ENCODE assay signal across 17 cellular contexts in the genomic region with DNA sequence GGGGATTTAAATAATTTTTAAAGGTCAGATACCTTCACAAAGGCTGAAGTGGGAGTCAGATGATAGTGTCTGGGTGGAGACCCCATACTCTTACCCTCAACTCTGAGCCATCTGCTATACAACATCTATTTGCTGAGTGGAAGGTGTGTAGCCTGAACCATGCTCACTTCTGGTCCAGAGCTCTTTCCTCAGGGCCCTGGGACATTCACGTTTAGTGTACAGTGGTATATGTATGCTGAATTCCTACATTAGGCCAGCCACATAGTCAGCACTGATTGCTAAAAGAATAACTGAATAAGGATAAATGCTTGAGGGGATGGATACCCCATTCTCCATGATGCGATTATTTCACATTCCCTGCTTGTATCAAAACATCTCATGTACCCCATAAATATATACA.
DNase-seq lines count a peak whose midpoint lies in the region; ATAC-seq and TF ChIP-seq lines count a peak whose summit lies in the region.
"Had no signal": no experiment of that assay in that cellular context is flagged by ENCODE, and none has a peak within 500 bp of the region (broad histone marks: within the 10 kb centered on the region; RNA-seq: fewer than 3 reads in every experiment).

No MANE protein-coding gene starts in this region.

- H3K4me1 Mint-ChIP-seq in osteocyte (ENCODE audit: unreplicated experiment): no peaks in the 10 kb centered on the region
- H3K4me1 Mint-ChIP-seq: CD14-positive monocyte; CD4-positive, alpha-beta memory T cell; CD4-positive, CD25-positive, alpha-beta regulatory T cell; CD8-positive, alpha-beta memory T cell had no signal

- no peak overlapping the region for H3K27ac Mint-ChIP-seq in osteocyte (ENCODE audit: unreplicated experiment)
- H3K27ac Mint-ChIP-seq: CD14-positive monocyte; CD4-positive, alpha-beta memory T cell; CD4-positive, CD25-positive, alpha-beta regulatory T cell; CD8-positive, alpha-beta memory T cell had no signal

- no peak overlapping the region for H3K27ac ChIP-seq in HEK293 (ENCODE audit: extremely low read depth, low read depth, low read length)
- H3K27ac ChIP-seq: BLaER1 had no signal

- no peaks in the 10 kb centered on the region for H3K9me3 ChIP-seq in HEK293 (ENCODE audit: control insufficient read depth, insufficient read depth, low read depth, low read length)

- no peaks in the 10 kb centered on the region for H3K36me3 ChIP-seq in HEK293 (ENCODE audit: control insufficient read depth in 2 of 2, insufficient read depth in 1 of 2, low read length in 2 of 2)
- H3K36me3 ChIP-seq: BLaER1 had no signal

- peak; percentile 6 for DNase-seq in islet precursor cell
- DNase-seq in osteocyte (ENCODE audit: extremely low spot score, unreplicated experiment): peak; percentile 21
- DNase-seq in NCI-H345 (lab: John Stamatoyannopoulos, UW): no peak
- DNase-seq in kidney tubule cell (ENCODE audit: low spot score): no peak
- DNase-seq: 8988T; ACHN; C1 segment of cervical spinal cord; CD4-positive, alpha-beta memory T cell; CD4-positive, CD25-positive, alpha-beta regulatory T cell; CD8-positive, alpha-beta memory T cell; COR-L47; DMS79 treated with DMSO at 0.1 percent for 48 hours; GF-D8 had no signal

- H3K36me3 Mint-ChIP-seq in osteocyte (ENCODE audit: unreplicated experiment): no peaks in the 10 kb centered on the region
- H3K36me3 Mint-ChIP-seq: CD14-positive monocyte; CD4-positive, alpha-beta memory T cell; CD4-positive, CD25-positive, alpha-beta regulatory T cell had no signal

- peaks cover 5% of the 10 kb centered on the region for H3K9me3 Mint-ChIP-seq in osteocyte (ENCODE audit: unreplicated experiment)

- H3K27me3 Mint-ChIP-seq in osteocyte (ENCODE audit: unreplicated experiment): no peaks in the 10 kb centered on the region
- H3K27me3 Mint-ChIP-seq: CD4-positive, CD25-positive, alpha-beta regulatory T cell had no signal

- H3K4me1 ChIP-seq in HEK293 (ENCODE audit: control insufficient read depth, insufficient read depth, low read length): no peaks in the 10 kb centered on the region

- H3K4me3 ChIP-seq in HEK293 (ENCODE audit: low read depth, low read length): no peak overlapping the region
- H3K4me3 ChIP-seq: BLaER1 had no signal

- CTCF ChIA-PET in HEK293 (lab: Yijun Ruan, JAX): no interaction called here

- no peak overlapping the region for H3K4me3 Mint-ChIP-seq in osteocyte (ENCODE audit: unreplicated experiment)
- H3K4me3 Mint-ChIP-seq: CD14-positive monocyte; CD4-positive, alpha-beta memory T cell; CD4-positive, CD25-positive, alpha-beta regulatory T cell; CD8-positive, alpha-beta memory T cell had no signal

- no peak for ATAC-seq in GM21528 (IDR thresholded peaks at IDR 0.05; ENCODE audit: low FRiP score, unreplicated experiment)

- POLR2A ChIA-PET in HEK293 (lab: Yijun Ruan, JAX): no interaction called here

- TF ChIP-seq CTCF in HEK293 (tag by site-specific recombination; IDR thresholded peaks at IDR 0.05) (no peak), osteocyte (IDR thresholded peaks at IDR 0.05) (no peak)

TF ChIP-seq in HEK293, 187 proteins besides CTCF, POLR2A, EP300 and RAD21:
- TF ChIP-seq SETDB1 (IDR thresholded peaks at IDR 0.05; ENCODE audit: insufficient read length, low read length) (peak; percentile 45), IKZF3 (tag by site-specific recombination; IDR thresholded peaks at IDR 0.05) (no peak), ZNF623 (tag by site-specific recombination; IDR thresholded peaks at IDR 0.05) (no peak), ZNF530 (tag by site-specific recombination; IDR thresholded peaks at IDR 0.05; ENCODE audit: low read depth) (no peak)
- TF ChIP-seq, protein P1, sequence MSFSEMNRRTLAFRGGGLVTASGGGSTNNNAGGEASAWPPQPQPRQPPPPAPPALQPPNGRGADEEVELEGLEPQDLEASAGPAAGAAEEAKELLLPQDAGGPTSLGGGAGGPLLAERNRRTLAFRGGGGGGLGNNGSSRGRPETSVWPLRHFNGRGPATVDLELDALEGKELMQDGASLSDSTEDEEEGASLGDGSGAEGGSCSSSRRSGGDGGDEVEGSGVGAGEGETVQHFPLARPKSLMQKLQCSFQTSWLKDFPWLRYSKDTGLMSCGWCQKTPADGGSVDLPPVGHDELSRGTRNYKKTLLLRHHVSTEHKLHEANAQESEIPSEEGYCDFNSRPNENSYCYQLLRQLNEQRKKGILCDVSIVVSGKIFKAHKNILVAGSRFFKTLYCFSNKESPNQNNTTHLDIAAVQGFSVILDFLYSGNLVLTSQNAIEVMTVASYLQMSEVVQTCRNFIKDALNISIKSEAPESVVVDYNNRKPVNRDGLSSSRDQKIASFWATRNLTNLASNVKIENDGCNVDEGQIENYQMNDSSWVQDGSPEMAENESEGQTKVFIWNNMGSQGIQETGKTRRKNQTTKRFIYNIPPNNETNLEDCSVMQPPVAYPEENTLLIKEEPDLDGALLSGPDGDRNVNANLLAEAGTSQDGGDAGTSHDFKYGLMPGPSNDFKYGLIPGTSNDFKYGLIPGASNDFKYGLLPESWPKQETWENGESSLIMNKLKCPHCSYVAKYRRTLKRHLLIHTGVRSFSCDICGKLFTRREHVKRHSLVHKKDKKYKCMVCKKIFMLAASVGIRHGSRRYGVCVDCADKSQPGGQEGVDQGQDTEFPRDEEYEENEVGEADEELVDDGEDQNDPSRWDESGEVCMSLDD (tag by site-specific recombination; IDR thresholded peaks at IDR 0.05): no peak

Comparison
In these comparisons a context has a peak if more than half of its experiments do, and no peak if none do; other contexts are left out.
1. DNase-seq: peak in islet precursor cell (single experiment) and osteocyte (single experiment); none in NCI-H345 (single experiment) and kidney tubule cell (single experiment).